Comparison of ENCODE assay signal across 13 cellular contexts in the genomic region with DNA sequence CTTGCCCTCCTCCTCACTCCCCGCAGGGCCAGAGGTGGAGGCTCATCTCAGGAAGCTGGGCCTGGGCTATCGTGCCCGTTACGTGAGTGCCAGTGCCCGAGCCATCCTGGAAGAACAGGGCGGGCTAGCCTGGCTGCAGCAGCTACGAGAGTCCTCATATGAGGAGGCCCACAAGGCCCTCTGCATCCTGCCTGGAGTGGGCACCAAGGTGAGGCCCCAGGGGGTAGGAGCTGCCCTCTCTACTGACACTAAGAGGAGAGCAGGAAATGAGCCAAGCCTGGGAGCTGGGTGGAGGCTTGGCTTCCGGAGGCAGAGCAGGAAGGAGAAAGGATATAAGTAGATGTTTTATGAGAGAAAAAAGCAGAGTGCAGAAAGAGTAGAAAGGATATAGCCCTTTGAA. TPM values are rescaled to one million over a fixed set of nuclear protein-coding genes. Genes with fewer than 3 reads are reported as not detected.
DNase-seq lines count a peak whose midpoint lies in the region; ATAC-seq and TF ChIP-seq lines count a peak whose summit lies in the region.
"Had no signal": no experiment of that assay in that cellular context is flagged by ENCODE, and none has a peak within 500 bp of the region (broad histone marks: within the 10 kb centered on the region; RNA-seq: fewer than 3 reads in every experiment).

No MANE protein-coding gene starts in this region.

- TF ChIP-seq CTCF in esophagus muscularis mucosa (IDR thresholded peaks at IDR 0.05) (no peak), suprapubic skin (IDR thresholded peaks at IDR 0.05) (no peak)

- DNase-seq in activated naive CD4-positive, alpha-beta T cell treated with anti-CD3 and anti-CD28 coated beads, Interleukin-2, amount 50 U/mL, for 72 hours (ENCODE audit: low spot score in 2 of 2), result no peak
- DNase-seq in activated naive CD4-positive, alpha-beta T cell treated with anti-CD3 and anti-CD28 coated beads, Interleukin-2, amount 50 U/mL, for 16 hours, result no peak
- DNase-seq in SK-N-MC (ENCODE audit: low read depth, low spot score) (no peak), esophagus muscularis mucosa (ENCODE audit: extremely low spot score) (no peak), suprapubic skin (ENCODE audit: low spot score in 2 of 2) (no peak)
- no peak for DNase-seq in stimulated activated CD4-positive, alpha-beta T cell treated with anti-CD3 and anti-CD28 coated beads, Interleukin-2, amount 100 ng/mL, for 24 hours
- DNase-seq: DND-41; MV-4-11; OCI-M1; ovary; stimulated activated CD8-positive, alpha-beta memory T cell treated with anti-CD3 and anti-CD28 coated beads, Interleukin-4, amount 100 ng/mL, for 48 hours had no signal

- intact Hi-C loops in esophagus muscularis mucosa (cut with DNase I), result loop anchor here (5.0 kb wide), 1 partner anchor 38 kb away; a partner anchor contains a TSS

- WGBS in esophagus muscularis mucosa, result 79% methylated on average over 7 of the region's 8 CpGs
- WGBS in suprapubic skin, result 53% methylated on average over 8 of the region's 8 CpGs

- H3K27ac Mint-ChIP-seq in activated naive CD4-positive, alpha-beta T cell treated with anti-CD3 and anti-CD28 coated beads, Interleukin-2, amount 50 U/mL, for 72 hours, result peak overlapping the region; percentile 18 to 64

- H3K4me1 ChIP-seq in esophagus muscularis mucosa (peaks cover 19 to 36% (median 30%) of the 10 kb centered on the region in 4 donors), suprapubic skin (peaks cover 38% of the 10 kb centered on the region)

- no peaks in the 10 kb centered on the region; the same call in 1 of the 2 replicates for H3K36me3 ChIP-seq in SK-N-MC (ENCODE audit: insufficient read depth, low read length)
- H3K36me3 ChIP-seq in esophagus muscularis mucosa, result peaks cover 36 to 83% (median 70%) of the 10 kb centered on the region in 4 donors
- H3K36me3 ChIP-seq in suprapubic skin, result peaks cover 58% of the 10 kb centered on the region
- H3K36me3 ChIP-seq: ovary had no signal

- TF ChIP-seq EP300 in esophagus muscularis mucosa (IDR thresholded peaks at IDR 0.05) (no peak), suprapubic skin (IDR thresholded peaks at IDR 0.05) (no peak)

- H3K9me3 ChIP-seq in SK-N-MC (ENCODE audit: low read depth, low read length) (no peaks in the 10 kb centered on the region), esophagus muscularis mucosa (no peaks in the 10 kb centered on the region), suprapubic skin (no peaks in the 10 kb centered on the region)
- H3K9me3 ChIP-seq: ovary had no signal

- H3K27ac ChIP-seq in SK-N-MC, result 0 out of 2 replicates have a peak overlapping the region, but pooled peaks have one; percentile 25
- peak overlapping the region; percentile 22 to 51 (median 27) for H3K27ac ChIP-seq in esophagus muscularis mucosa (replicated peaks in 1 of 4)
- H3K27ac ChIP-seq in suprapubic skin, result peak overlapping the region; percentile 45
- H3K27ac ChIP-seq: ovary had no signal

- H3K4me3 ChIP-seq in SK-N-MC (no peak overlapping the region), esophagus muscularis mucosa (no peak overlapping the region), suprapubic skin (no peak overlapping the region)
- H3K4me3 ChIP-seq: ovary had no signal

- TF ChIP-seq POLR2A in esophagus muscularis mucosa (IDR thresholded peaks at IDR 0.05; ENCODE audit: low read depth) (no peak), suprapubic skin (IDR thresholded peaks at IDR 0.05) (no peak)

- peaks cover 28 to 46% of the 10 kb centered on the region in 2 donors for H3K36me3 Mint-ChIP-seq in activated naive CD4-positive, alpha-beta T cell treated with anti-CD3 and anti-CD28 coated beads, Interleukin-2, amount 50 U/mL, for 72 hours

- no peaks in the 10 kb centered on the region for H3K9me3 Mint-ChIP-seq in activated naive CD4-positive, alpha-beta T cell treated with anti-CD3 and anti-CD28 coated beads, Interleukin-2, amount 50 U/mL, for 72 hours

- H3K9ac ChIP-seq in SK-N-MC (ENCODE audit: insufficient read length), result no peak overlapping the region

- no peak for ATAC-seq in activated naive CD4-positive, alpha-beta T cell treated with anti-CD3 and anti-CD28 coated beads, Interleukin-2, amount 50 U/mL, for 72 hours
- ATAC-seq in GM21723 (IDR thresholded peaks at IDR 0.05; ENCODE audit: unreplicated experiment), result no peak
- no peak for ATAC-seq in GM18868 (IDR thresholded peaks at IDR 0.05; ENCODE audit: unreplicated experiment)

- H3K27me3 ChIP-seq in esophagus muscularis mucosa (no peaks in the 10 kb centered on the region), suprapubic skin (no peaks in the 10 kb centered on the region)
- H3K27me3 ChIP-seq: ovary had no signal

RNA-seq across cellular contexts. Expression of a gene that starts 4.9 kb away (rescaled TPM):
- total RNA-seq in activated naive CD4-positive, alpha-beta T cell treated with anti-CD3 and anti-CD28 coated beads, Interleukin-2, amount 50 U/mL, for 72 hours, result 10 to 100 TPM; 34.8 to 58.0 TPM
- total RNA-seq in esophagus muscularis mucosa (10 to 100 TPM; 18.6 to 28.3 (median 24.9) TPM), suprapubic skin (10 to 100 TPM; 15.7 to 29.6 (median 25.5) TPM)

RNA-seq across cellular contexts. Expression of a gene that starts 15.1 kb away (rescaled TPM):
- 10 to 100 TPM; 23.8 to 45.1 TPM for total RNA-seq in activated naive CD4-positive, alpha-beta T cell treated with anti-CD3 and anti-CD28 coated beads, Interleukin-2, amount 50 U/mL, for 72 hours
- total RNA-seq in esophagus muscularis mucosa, result 10 to 100 TPM; 53.6 to 78.9 (median 70.2) TPM
- total RNA-seq in suprapubic skin, result 10 to 100 TPM in 1 of 4 donors, 1 to 10 TPM in 3; 3.3 to 13.0 (median 5.2) TPM

RNA-seq across cellular contexts. Expression of a gene that starts 23.1 kb away (rescaled TPM):
- total RNA-seq in activated naive CD4-positive, alpha-beta T cell treated with anti-CD3 and anti-CD28 coated beads, Interleukin-2, amount 50 U/mL, for 72 hours, result 10 to 100 TPM; 24.3 to 37.0 TPM
- total RNA-seq in esophagus muscularis mucosa (10 to 100 TPM; 16.2 to 23.3 (median 21.1) TPM), suprapubic skin (10 to 100 TPM; 24.6 to 35.6 (median 29.4) TPM)

RNA-seq across cellular contexts. Expression of a gene that starts 37.6 kb away (rescaled TPM):
- total RNA-seq in activated naive CD4-positive, alpha-beta T cell treated with anti-CD3 and anti-CD28 coated beads, Interleukin-2, amount 50 U/mL, for 72 hours, result 10 to 100 TPM; 47.5 to 92.3 TPM
- total RNA-seq in esophagus muscularis mucosa, result 10 to 100 TPM; 64.4 to 80.9 (median 74.6) TPM
- total RNA-seq in suprapubic skin, result 10 to 100 TPM; 27.6 to 45.0 (median 38.8) TPM

RNA-seq across cellular contexts. Expression of a gene that starts 38.2 kb away (rescaled TPM):
- total RNA-seq in activated naive CD4-positive, alpha-beta T cell treated with anti-CD3 and anti-CD28 coated beads, Interleukin-2, amount 50 U/mL, for 72 hours, result 100 to 1,000 TPM; 125 to 265 TPM
- total RNA-seq in esophagus muscularis mucosa (100 to 1,000 TPM; 129 to 191 (median 164) TPM), suprapubic skin (100 to 1,000 TPM; 107 to 132 (median 124) TPM)
